In genomic region chr1:110253213-110253612, GRCh38 we compare ENCODE assay signal across 30 cellular contexts.
"Had no signal": no experiment of that assay in that cellular context is flagged by ENCODE, and none has a peak within 500 bp of the region (broad histone marks: within the 10 kb centered on the region; RNA-seq: fewer than 3 reads in every experiment).

No MANE protein-coding gene starts in this region.

- H3K9me3 ChIP-seq: heart left ventricle, lower lobe of right lung, neutrophil, right atrium auricular region, stomach, testis, thyroid gland, transverse colon, upper lobe of left lung, vagina had no signal

- H3K4me3 Mint-ChIP-seq: mesothelial cell of epicardium; naive B cell; nephron progenitor cell; neural progenitor cell; stimulated activated memory B cell treated with anti-CD40 and anti-IgM and Interleukin-4, amounts not matched to agents 10 μg/mL and 1 μg/mL and 100 μg/mL, for 72 hours had no signal

- H3K27ac Mint-ChIP-seq: mesothelial cell of epicardium; nephron progenitor cell; neural progenitor cell; progenitor cell of endocrine pancreas; stimulated activated memory B cell treated with anti-CD40 and anti-IgM and Interleukin-4, amounts not matched to agents 10 μg/mL and 1 μg/mL and 100 μg/mL, for 72 hours had no signal

- H3K4me1 ChIP-seq: lower lobe of right lung, parathyroid adenoma, stomach, testis, thyroid gland, transverse colon, upper lobe of left lung, vagina had no signal

- H3K9ac ChIP-seq: neural progenitor cell, parathyroid adenoma had no signal

- H3K4me3 ChIP-seq: heart left ventricle, lower lobe of right lung, neural progenitor cell, right atrium auricular region, skin epidermis, stomach, testis, thyroid gland, transverse colon, upper lobe of left lung, vagina had no signal

- H3K36me3 Mint-ChIP-seq: mesothelial cell of epicardium; naive B cell; neural progenitor cell; stimulated activated memory B cell treated with anti-CD40 and anti-IgM and Interleukin-4, amounts not matched to agents 10 μg/mL and 1 μg/mL and 100 μg/mL, for 72 hours had no signal

- H3K4me2 ChIP-seq: neural progenitor cell had no signal

- H3K27ac ChIP-seq: heart left ventricle, lower lobe of right lung, neural progenitor cell, neutrophil, parathyroid adenoma, right atrium auricular region, skin epidermis, stomach, testis, thyroid gland, transverse colon, upper lobe of left lung, vagina had no signal

- DNase-seq: glutamatergic neuron; heart left ventricle; hypothalamus; kidney glomerular epithelial cell; left cardiac atrium; left ventricle myocardium superior; lower lobe of right lung; mammary epithelial cell; mesendoderm; naive B cell; nephron progenitor cell; occipital lobe; stimulated activated CD4-positive, alpha-beta T cell treated with anti-CD3 and anti-CD28 coated beads, Interleukin-4, amount 100 ng/mL, for 24 hours; stimulated activated naive CD4-positive, alpha-beta T cell treated with Interleukin-2 at 50 U/mL for 16 hours; stomach; testis; thyroid gland; transverse colon; upper lobe of left lung had no signal

- H3K9me3 Mint-ChIP-seq: naive B cell; nephron progenitor cell; neural progenitor cell; stimulated activated memory B cell treated with anti-CD40 and anti-IgM and Interleukin-4, amounts not matched to agents 10 μg/mL and 1 μg/mL and 100 μg/mL, for 72 hours had no signal

- H3K4me1 Mint-ChIP-seq: nephron progenitor cell had no signal

- H3K36me3 ChIP-seq: heart left ventricle, lower lobe of right lung, neural progenitor cell, neutrophil, right atrium auricular region, stomach, thyroid gland, transverse colon, upper lobe of left lung, vagina had no signal

- ATAC-seq: heart left ventricle; left cardiac atrium; left lobe of liver; left ventricle myocardium superior; lower lobe of right lung; sciatic nerve; stimulated activated memory B cell treated with anti-CD40 and anti-IgM and Interleukin-4, amounts not matched to agents 10 μg/mL and 1 μg/mL and 100 μg/mL, for 72 hours had no signal

- H2AFZ ChIP-seq: neural progenitor cell, parathyroid adenoma had no signal

- H3K27me3 ChIP-seq: heart left ventricle, neural progenitor cell, neutrophil, right atrium auricular region, stomach, testis, thyroid gland, transverse colon, upper lobe of left lung, vagina had no signal

- H3K27me3 Mint-ChIP-seq: naive B cell; stimulated activated memory B cell treated with anti-CD40 and anti-IgM and Interleukin-4, amounts not matched to agents 10 μg/mL and 1 μg/mL and 100 μg/mL, for 72 hours had no signal
